In the genomic region with DNA sequence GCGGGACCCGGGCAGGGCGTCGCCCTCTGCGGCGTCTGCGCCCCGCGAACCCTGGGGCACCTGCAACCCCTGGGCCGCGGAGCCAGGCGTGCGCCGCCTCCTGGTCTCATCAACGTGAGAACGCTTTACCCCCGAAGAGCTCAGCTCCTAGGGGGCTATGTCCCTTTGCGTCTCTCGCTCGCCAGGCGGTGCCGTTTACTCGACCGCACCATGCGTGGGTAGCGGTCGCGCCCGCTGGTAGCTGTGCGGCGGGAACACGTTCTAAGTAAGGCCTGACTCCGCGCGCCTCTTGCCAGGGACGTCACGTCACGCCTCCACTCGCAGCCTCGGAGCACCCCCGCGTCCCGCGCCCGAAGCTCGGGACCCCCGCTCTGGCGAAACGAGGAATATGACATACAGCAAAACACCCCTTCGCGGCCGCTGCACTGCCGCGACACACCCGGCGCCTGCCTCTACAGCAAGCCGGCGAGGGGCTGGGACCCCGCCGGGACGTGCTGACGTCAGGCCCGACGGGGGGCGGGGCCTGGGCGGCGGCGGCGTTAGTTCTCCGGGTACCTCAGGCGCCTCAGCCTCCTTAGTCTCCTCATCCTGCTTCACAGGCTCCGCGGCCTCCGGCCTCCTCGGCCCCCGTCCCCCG, we compare ENCODE assay signal across 1 cellular context.
TF ChIP-seq lines count a peak whose summit lies in the region.

A gene with protein sequence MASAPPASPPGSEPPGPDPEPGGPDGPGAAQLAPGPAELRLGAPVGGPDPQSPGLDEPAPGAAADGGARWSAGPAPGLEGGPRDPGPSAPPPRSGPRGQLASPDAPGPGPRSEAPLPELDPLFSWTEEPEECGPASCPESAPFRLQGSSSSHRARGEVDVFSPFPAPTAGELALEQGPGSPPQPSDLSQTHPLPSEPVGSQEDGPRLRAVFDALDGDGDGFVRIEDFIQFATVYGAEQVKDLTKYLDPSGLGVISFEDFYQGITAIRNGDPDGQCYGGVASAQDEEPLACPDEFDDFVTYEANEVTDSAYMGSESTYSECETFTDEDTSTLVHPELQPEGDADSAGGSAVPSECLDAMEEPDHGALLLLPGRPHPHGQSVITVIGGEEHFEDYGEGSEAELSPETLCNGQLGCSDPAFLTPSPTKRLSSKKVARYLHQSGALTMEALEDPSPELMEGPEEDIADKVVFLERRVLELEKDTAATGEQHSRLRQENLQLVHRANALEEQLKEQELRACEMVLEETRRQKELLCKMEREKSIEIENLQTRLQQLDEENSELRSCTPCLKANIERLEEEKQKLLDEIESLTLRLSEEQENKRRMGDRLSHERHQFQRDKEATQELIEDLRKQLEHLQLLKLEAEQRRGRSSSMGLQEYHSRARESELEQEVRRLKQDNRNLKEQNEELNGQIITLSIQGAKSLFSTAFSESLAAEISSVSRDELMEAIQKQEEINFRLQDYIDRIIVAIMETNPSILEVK (plus strand): TSS at position 568 of the 637 bp plus-strand sequence. CDS start 358 bp downstream, outside the sequence.

TF ChIP-seq in HEK293, 187 proteins besides CTCF, POLR2A, EP300 and RAD21 (continued from another document and continues in another):
- TF ChIP-seq, protein P1, sequence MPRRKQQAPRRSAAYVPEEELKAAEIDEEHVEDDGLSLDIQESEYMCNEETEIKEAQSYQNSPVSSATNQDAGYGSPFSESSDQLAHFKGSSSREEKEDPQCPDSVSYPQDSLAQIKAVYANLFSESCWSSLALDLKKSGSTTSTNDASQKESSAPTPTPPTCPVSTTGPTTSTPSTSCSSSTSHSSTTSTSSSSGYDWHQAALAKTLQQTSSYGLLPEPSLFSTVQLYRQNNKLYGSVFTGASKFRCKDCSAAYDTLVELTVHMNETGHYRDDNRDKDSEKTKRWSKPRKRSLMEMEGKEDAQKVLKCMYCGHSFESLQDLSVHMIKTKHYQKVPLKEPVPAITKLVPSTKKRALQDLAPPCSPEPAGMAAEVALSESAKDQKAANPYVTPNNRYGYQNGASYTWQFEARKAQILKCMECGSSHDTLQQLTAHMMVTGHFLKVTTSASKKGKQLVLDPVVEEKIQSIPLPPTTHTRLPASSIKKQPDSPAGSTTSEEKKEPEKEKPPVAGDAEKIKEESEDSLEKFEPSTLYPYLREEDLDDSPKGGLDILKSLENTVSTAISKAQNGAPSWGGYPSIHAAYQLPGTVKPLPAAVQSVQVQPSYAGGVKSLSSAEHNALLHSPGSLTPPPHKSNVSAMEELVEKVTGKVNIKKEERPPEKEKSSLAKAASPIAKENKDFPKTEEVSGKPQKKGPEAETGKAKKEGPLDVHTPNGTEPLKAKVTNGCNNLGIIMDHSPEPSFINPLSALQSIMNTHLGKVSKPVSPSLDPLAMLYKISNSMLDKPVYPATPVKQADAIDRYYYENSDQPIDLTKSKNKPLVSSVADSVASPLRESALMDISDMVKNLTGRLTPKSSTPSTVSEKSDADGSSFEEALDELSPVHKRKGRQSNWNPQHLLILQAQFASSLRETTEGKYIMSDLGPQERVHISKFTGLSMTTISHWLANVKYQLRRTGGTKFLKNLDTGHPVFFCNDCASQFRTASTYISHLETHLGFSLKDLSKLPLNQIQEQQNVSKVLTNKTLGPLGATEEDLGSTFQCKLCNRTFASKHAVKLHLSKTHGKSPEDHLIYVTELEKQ (tag by site-specific recombination; IDR thresholded peaks at IDR 0.05; ENCODE audit: borderline replicate concordance): no peak
- TF ChIP-seq ZNF121 (tag by site-specific recombination; IDR thresholded peaks at IDR 0.05): no peak
- TF ChIP-seq TCF7L2 (IDR thresholded peaks at IDR 0.05; ENCODE audit: borderline replicate concordance, low read depth, low read length): no peak
- no peak for TF ChIP-seq HOXC10 (CRISPR knock-in tag; IDR thresholded peaks at IDR 0.05)
- TF ChIP-seq, protein P2, sequence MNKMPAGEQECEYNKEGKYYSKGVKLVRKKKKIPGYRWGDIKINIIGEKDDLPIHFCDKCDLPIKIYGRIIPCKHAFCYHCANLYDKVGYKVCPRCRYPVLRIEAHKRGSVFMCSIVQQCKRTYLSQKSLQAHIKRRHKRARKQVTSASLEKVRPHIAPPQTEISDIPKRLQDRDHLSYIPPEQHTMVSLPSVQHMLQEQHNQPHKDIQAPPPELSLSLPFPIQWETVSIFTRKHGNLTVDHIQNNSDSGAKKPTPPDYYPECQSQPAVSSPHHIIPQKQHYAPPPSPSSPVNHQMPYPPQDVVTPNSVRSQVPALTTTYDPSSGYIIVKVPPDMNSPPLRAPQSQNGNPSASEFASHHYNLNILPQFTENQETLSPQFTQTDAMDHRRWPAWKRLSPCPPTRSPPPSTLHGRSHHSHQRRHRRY (tag by site-specific recombination; IDR thresholded peaks at IDR 0.05): no peak
- TF ChIP-seq ZNF521 (tag by site-specific recombination; IDR thresholded peaks at IDR 0.05): no peak
- TF ChIP-seq ZSCAN16 (tag by site-specific recombination; IDR thresholded peaks at IDR 0.05): no peak
- peak; percentile 93 for TF ChIP-seq ZNF2 (tag by site-specific recombination; IDR thresholded peaks at IDR 0.05)
- no peak for TF ChIP-seq ZNF791 (tag by site-specific recombination; IDR thresholded peaks at IDR 0.05)
- peak; percentile 70 for TF ChIP-seq KLF8 (tag by site-specific recombination; IDR thresholded peaks at IDR 0.05)
- no peak for TF ChIP-seq BCL11B (tag by site-specific recombination; IDR thresholded peaks at IDR 0.05; ENCODE audit: low read depth)
- peak; percentile 62; the same call in 1 of the 2 replicates for TF ChIP-seq ZNF24 (tag by site-specific recombination; IDR thresholded peaks at IDR 0.05)
- TF ChIP-seq ZNF324 (tag by site-specific recombination; IDR thresholded peaks at IDR 0.05): no peak
- peak; percentile 38; the same call in 1 of the 2 replicates for TF ChIP-seq ZNF76 (tag by site-specific recombination; IDR thresholded peaks at IDR 0.05; ENCODE audit: borderline replicate concordance, low read depth)
- TF ChIP-seq ZNF248 (tag by site-specific recombination; IDR thresholded peaks at IDR 0.05): no peak
- TF ChIP-seq ZNF10 (tag by site-specific recombination; IDR thresholded peaks at IDR 0.05): no peak
- TF ChIP-seq SALL2 (tag by site-specific recombination; IDR thresholded peaks at IDR 0.05; ENCODE audit: borderline replicate concordance): no peak
- TF ChIP-seq, protein P3, sequence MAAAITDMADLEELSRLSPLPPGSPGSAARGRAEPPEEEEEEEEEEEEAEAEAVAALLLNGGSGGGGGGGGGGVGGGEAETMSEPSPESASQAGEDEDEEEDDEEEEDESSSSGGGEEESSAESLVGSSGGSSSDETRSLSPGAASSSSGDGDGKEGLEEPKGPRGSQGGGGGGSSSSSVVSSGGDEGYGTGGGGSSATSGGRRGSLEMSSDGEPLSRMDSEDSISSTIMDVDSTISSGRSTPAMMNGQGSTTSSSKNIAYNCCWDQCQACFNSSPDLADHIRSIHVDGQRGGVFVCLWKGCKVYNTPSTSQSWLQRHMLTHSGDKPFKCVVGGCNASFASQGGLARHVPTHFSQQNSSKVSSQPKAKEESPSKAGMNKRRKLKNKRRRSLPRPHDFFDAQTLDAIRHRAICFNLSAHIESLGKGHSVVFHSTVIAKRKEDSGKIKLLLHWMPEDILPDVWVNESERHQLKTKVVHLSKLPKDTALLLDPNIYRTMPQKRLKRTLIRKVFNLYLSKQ (tag by site-specific recombination; IDR thresholded peaks at IDR 0.05; ENCODE audit: borderline replicate concordance): no peak
- TF ChIP-seq TRIM28 (IDR thresholded peaks at IDR 0.05; ENCODE audit: borderline replicate concordance, low read length): no peak
- TF ChIP-seq ZFP3 (tag by site-specific recombination; IDR thresholded peaks at IDR 0.05; ENCODE audit: low read depth): no peak
- TF ChIP-seq ZNF658 (tag by site-specific recombination; IDR thresholded peaks at IDR 0.05): no peak
- TF ChIP-seq, protein P4, sequence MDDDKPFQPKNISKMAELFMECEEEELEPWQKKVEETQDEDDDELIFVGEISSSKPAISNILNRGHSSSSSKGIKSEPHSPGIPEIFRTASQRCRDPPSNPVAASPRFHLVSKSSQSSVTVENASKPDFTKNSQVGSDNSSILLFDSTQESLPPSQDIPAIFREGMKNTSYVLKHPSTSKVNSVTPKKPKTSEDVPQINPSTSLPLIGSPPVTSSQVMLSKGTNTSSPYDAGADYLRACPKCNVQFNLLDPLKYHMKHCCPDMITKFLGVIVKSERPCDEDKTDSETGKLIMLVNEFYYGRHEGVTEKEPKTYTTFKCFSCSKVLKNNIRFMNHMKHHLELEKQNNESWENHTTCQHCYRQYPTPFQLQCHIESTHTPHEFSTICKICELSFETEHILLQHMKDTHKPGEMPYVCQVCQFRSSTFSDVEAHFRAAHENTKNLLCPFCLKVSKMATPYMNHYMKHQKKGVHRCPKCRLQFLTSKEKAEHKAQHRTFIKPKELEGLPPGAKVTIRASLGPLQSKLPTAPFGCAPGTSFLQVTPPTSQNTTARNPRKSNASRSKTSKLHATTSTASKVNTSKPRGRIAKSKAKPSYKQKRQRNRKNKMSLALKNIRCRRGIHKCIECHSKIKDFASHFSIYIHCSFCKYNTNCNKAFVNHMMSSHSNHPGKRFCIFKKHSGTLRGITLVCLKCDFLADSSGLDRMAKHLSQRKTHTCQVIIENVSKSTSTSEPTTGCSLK (tag by site-specific recombination; IDR thresholded peaks at IDR 0.05): no peak
- TF ChIP-seq KLF10 (tag by site-specific recombination; IDR thresholded peaks at IDR 0.05): peak; percentile 95
- TF ChIP-seq ZNF585B (tag by site-specific recombination; IDR thresholded peaks at IDR 0.05): no peak
- no peak for TF ChIP-seq ZNF747 (tag by site-specific recombination; IDR thresholded peaks at IDR 0.05)
- TF ChIP-seq, protein P5, sequence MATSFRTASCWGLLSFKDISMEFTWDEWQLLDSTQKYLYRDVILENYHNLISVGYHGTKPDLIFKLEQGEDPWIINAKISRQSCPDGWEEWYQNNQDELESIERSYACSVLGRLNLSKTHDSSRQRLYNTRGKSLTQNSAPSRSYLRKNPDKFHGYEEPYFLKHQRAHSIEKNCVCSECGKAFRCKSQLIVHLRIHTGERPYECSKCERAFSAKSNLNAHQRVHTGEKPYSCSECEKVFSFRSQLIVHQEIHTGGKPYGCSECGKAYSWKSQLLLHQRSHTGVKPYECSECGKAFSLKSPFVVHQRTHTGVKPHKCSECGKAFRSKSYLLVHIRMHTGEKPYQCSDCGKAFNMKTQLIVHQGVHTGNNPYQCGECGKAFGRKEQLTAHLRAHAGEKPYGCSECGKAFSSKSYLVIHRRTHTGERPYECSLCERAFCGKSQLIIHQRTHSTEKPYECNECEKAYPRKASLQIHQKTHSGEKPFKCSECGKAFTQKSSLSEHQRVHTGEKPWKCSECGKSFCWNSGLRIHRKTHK (tag by site-specific recombination; IDR thresholded peaks at IDR 0.05): no peak
- TF ChIP-seq, protein P6, sequence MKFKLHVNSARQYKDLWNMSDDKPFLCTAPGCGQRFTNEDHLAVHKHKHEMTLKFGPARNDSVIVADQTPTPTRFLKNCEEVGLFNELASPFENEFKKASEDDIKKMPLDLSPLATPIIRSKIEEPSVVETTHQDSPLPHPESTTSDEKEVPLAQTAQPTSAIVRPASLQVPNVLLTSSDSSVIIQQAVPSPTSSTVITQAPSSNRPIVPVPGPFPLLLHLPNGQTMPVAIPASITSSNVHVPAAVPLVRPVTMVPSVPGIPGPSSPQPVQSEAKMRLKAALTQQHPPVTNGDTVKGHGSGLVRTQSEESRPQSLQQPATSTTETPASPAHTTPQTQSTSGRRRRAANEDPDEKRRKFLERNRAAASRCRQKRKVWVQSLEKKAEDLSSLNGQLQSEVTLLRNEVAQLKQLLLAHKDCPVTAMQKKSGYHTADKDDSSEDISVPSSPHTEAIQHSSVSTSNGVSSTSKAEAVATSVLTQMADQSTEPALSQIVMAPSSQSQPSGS (tag by site-specific recombination; IDR thresholded peaks at IDR 0.05; ENCODE audit: low read depth): peak; percentile 80
- TF ChIP-seq ZNF664 (tag by site-specific recombination; IDR thresholded peaks at IDR 0.05): no peak
- no peak for TF ChIP-seq ZNF785 (tag by site-specific recombination; IDR thresholded peaks at IDR 0.05)
- no peak for TF ChIP-seq ZNF596 (tag by site-specific recombination; IDR thresholded peaks at IDR 0.05)
- no peak for TF ChIP-seq SCRT1 (tag by site-specific recombination; IDR thresholded peaks at IDR 0.05; ENCODE audit: borderline replicate concordance)
- TF ChIP-seq ZNF23 (tag by site-specific recombination; IDR thresholded peaks at IDR 0.05; ENCODE audit: borderline replicate concordance): no peak
- TF ChIP-seq, protein P7, sequence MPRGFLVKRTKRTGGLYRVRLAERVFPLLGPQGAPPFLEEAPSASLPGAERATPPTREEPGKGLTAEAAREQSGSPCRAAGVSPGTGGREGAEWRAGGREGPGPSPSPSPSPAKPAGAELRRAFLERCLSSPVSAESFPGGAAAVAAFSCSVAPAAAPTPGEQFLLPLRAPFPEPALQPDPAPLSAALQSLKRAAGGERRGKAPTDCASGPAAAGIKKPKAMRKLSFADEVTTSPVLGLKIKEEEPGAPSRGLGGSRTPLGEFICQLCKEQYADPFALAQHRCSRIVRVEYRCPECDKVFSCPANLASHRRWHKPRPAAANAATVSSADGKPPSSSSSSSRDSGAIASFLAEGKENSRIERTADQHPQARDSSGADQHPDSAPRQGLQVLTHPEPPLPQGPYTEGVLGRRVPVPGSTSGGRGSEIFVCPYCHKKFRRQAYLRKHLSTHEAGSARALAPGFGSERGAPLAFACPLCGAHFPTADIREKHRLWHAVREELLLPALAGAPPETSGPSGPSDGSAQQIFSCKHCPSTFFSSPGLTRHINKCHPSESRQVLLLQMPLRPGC (tag by site-specific recombination; IDR thresholded peaks at IDR 0.05): 0 out of 2 replicates have a peak, but pooled peaks have one; percentile 62
- no peak for TF ChIP-seq ZNF555 (tag by site-specific recombination; conservative IDR thresholded peaks at IDR 0.05)
- no peak for TF ChIP-seq ZNF155 (tag by site-specific recombination; IDR thresholded peaks at IDR 0.05)
- no peak for TF ChIP-seq ZNF560 (tag by site-specific recombination; IDR thresholded peaks at IDR 0.05; ENCODE audit: borderline replicate concordance)
- peak; percentile 43; the same call in 1 of the 2 replicates for TF ChIP-seq OVOL3 (tag by site-specific recombination; IDR thresholded peaks at IDR 0.05)
- no peak for TF ChIP-seq BCL11A (tag by site-specific recombination; IDR thresholded peaks at IDR 0.05; ENCODE audit: low read depth)
- no peak for TF ChIP-seq ZNF169 (tag by site-specific recombination; IDR thresholded peaks at IDR 0.05)
- TF ChIP-seq, protein P8, sequence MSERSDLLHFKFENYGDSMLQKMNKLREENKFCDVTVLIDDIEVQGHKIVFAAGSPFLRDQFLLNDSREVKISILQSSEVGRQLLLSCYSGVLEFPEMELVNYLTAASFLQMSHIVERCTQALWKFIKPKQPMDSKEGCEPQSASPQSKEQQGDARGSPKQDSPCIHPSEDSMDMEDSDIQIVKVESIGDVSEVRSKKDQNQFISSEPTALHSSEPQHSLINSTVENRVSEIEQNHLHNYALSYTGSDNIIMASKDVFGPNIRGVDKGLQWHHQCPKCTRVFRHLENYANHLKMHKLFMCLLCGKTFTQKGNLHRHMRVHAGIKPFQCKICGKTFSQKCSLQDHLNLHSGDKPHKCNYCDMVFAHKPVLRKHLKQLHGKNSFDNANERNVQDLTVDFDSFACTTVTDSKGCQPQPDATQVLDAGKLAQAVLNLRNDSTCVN (tag by site-specific recombination; optimal IDR thresholded peaks at IDR 0.05): peak; percentile 87
- TF ChIP-seq ZNF366 (tag by site-specific recombination; conservative IDR thresholded peaks at IDR 0.05): no peak
- TF ChIP-seq ZNF311 (tag by site-specific recombination; IDR thresholded peaks at IDR 0.05; ENCODE audit: borderline replicate concordance): no peak
- TF ChIP-seq ZBTB21 (tag by site-specific recombination; IDR thresholded peaks at IDR 0.05): peak; percentile 57; the same call in 1 of the 2 replicates
- no peak for TF ChIP-seq ZNF214 (tag by site-specific recombination; IDR thresholded peaks at IDR 0.05; ENCODE audit: borderline replicate concordance)
- TF ChIP-seq ZNF350 (tag by site-specific recombination; IDR thresholded peaks at IDR 0.05): no peak
- no peak for TF ChIP-seq ZNF670 (tag by site-specific recombination; IDR thresholded peaks at IDR 0.05; ENCODE audit: low read depth)
- TF ChIP-seq ZIC2 (tag by site-specific recombination; IDR thresholded peaks at IDR 0.05): peak; percentile 91
